ENCODE assay signal across 8 cellular contexts in the genomic region with DNA sequence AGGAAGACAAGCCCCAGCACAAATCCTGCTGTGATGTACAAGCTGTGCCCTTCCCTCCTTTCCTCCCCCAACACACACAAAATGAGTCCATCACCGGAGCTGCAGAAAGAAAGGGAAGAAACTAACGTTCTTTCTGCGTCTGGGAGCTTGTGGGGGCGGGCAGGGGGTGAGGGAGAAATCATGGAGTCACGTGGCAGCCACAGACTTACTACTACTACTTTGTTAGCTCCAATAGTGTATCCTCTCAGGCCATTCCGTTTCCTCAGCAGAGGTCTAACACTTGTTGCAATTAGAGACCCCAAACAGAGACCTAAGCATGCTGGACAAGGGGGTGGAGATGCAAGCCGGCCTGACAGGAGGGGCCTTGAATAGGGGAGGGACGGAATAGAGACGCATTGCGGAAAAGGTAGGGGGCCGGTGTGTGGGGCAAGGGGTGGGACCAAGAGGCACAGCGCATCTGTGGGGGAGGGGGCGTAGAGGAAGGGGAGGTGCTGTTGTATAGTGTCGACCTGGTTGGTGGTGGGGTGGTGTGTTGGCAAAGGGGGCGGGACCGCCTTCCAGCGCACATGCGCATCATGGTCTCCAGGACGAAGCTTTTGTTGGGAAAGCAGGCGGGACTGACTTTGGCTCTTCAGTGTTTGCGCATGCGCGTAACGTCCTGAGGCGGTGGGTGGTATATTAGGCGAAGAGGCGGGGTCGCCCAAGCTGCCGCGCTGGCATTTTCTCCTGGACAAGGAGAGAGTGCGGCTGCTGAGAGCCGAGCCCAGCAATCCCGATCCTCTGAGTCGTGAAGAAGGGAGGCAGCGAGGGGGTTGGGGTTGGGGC. TPM values are rescaled to one million over a fixed set of nuclear protein-coding genes. Genes with fewer than 3 reads are reported as not detected.
A peak's percentile ranks its signal among the peaks of the same experiment; 100 is the strongest.
DNase-seq lines count a peak whose midpoint lies in the region; ATAC-seq and TF ChIP-seq lines count a peak whose summit lies in the region.

A gene with protein sequence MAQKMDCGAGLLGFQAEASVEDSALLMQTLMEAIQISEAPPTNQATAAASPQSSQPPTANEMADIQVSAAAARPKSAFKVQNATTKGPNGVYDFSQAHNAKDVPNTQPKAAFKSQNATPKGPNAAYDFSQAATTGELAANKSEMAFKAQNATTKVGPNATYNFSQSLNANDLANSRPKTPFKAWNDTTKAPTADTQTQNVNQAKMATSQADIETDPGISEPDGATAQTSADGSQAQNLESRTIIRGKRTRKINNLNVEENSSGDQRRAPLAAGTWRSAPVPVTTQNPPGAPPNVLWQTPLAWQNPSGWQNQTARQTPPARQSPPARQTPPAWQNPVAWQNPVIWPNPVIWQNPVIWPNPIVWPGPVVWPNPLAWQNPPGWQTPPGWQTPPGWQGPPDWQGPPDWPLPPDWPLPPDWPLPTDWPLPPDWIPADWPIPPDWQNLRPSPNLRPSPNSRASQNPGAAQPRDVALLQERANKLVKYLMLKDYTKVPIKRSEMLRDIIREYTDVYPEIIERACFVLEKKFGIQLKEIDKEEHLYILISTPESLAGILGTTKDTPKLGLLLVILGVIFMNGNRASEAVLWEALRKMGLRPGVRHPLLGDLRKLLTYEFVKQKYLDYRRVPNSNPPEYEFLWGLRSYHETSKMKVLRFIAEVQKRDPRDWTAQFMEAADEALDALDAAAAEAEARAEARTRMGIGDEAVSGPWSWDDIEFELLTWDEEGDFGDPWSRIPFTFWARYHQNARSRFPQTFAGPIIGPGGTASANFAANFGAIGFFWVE (plus strand): TSS at position 703 of the 825 bp plus-strand sequence. CDS start 682 bp downstream, outside the sequence.

- DNase-seq in AG04449 (ENCODE audit: low read depth, low spot score), result peak; percentile 85
- DNase-seq in NCI-H510A (lab: John Stamatoyannopoulos, UW), result peak; percentile 92
- DNase-seq in activated CD4-positive, alpha-beta memory T cell treated with anti-CD3 and anti-CD28 coated beads, Interleukin-2, amount 10 ng/mL, durations not matched to agents 7 days and 5 days, result peak; percentile 74
- DNase-seq in dorsolateral prefrontal cortex, result peak; percentile 77 to 91 (median 87)
- peak; percentile 83 for DNase-seq in stimulated activated CD4-positive, alpha-beta T cell treated with anti-CD3 and anti-CD28 coated beads, Interleukin-4, amount 100 ng/mL, for 24 hours

- peak within 1 kb of the TSS; percentile 88 for H3K4me3 Mint-ChIP-seq in activated CD4-positive, alpha-beta memory T cell treated with anti-CD3 and anti-CD28 coated beads, Interleukin-2, amount 10 ng/mL, durations not matched to agents 7 days and 5 days

- TF ChIP-seq RAD21 in liver (IDR thresholded peaks at IDR 0.05), result peak in 1 of 2 donors; percentile 14

- no peaks in the 10 kb centered on the region for H3K9me3 ChIP-seq in liver (ENCODE audit: control insufficient read depth in 4 of 4, low read length in 3 of 4)

- H3K27me3 Mint-ChIP-seq in activated CD4-positive, alpha-beta memory T cell treated with anti-CD3 and anti-CD28 coated beads, Interleukin-2, amount 10 ng/mL, durations not matched to agents 7 days and 5 days, result no peaks in the 10 kb centered on the region

- CTCF ChIA-PET in AG04449 (lab: Yijun Ruan, JAX), result no interaction called here
- CTCF ChIA-PET in activated CD4-positive, alpha-beta memory T cell treated with anti-CD3 and anti-CD28 coated beads, Interleukin-2, amount 10 ng/mL, durations not matched to agents 7 days and 5 days (lab: Charles Lee), result interaction anchor here (0.7 kb wide), 1 partner anchor 61 kb away, joined by 3 read pairs; no protein-coding TSS in a partner anchor

- peaks cover 7% of the 10 kb centered on the region for H3K36me3 Mint-ChIP-seq in activated CD4-positive, alpha-beta memory T cell treated with anti-CD3 and anti-CD28 coated beads, Interleukin-2, amount 10 ng/mL, durations not matched to agents 7 days and 5 days (ENCODE audit: low read depth)

- peaks cover 0 to 11% (median 6%) of the 10 kb centered on the region in 4 donors for H3K4me1 ChIP-seq in liver (ENCODE audit: control insufficient read depth in 4 of 4, insufficient read depth in 4 of 4, low read length in 3 of 4)

- WGBS in liver, result 2% methylated on average over 35 of the region's 35 CpGs

- POLR2A ChIA-PET in AG04449 (lab: Yijun Ruan, JAX), result interaction anchor here (0.6 to 1.6 kb wide), 8 partner anchors 9 to 1042 kb away, joined by 3 to 12 read pairs (median 4); a partner anchor contains a TSS
- POLR2A ChIA-PET in activated CD4-positive, alpha-beta memory T cell treated with anti-CD3 and anti-CD28 coated beads, Interleukin-2, amount 10 ng/mL, durations not matched to agents 7 days and 5 days (lab: Charles Lee), result interaction anchor here (0.6 to 1.0 kb wide), 3 partner anchors 91 to 368 kb away, joined by 3 read pairs; a partner anchor contains a TSS

- H3K9me3 Mint-ChIP-seq in activated CD4-positive, alpha-beta memory T cell treated with anti-CD3 and anti-CD28 coated beads, Interleukin-2, amount 10 ng/mL, durations not matched to agents 7 days and 5 days, result no peaks in the 10 kb centered on the region

- intact Hi-C loops in dorsolateral prefrontal cortex (cut with DNase I), result no loop called here

- H3K36me3 ChIP-seq in liver (ENCODE audit: control insufficient read depth in 4 of 4, insufficient read depth in 3 of 4, low read depth in 1 of 4, low read length in 3 of 4), result peaks cover 2 to 12% (median 7%) of the 10 kb centered on the region in 4 donors

- H3K27me3 ChIP-seq in dorsolateral prefrontal cortex (peaks cover 0 to 37% (median 1%) of the 10 kb centered on the region in 45 donors), liver (ENCODE audit: control insufficient read depth in 4 of 4, insufficient read depth in 4 of 4, low read length in 3 of 4) (no peaks in the 10 kb centered on the region)

- TF ChIP-seq CTCF in AG04449 (IDR thresholded peaks at IDR 0.05; ENCODE audit: insufficient read depth, low read length, missing control alignments), result no peak
- peak in 6 of 56 donors; percentile 5 to 17 (median 10) for TF ChIP-seq CTCF in dorsolateral prefrontal cortex (IDR thresholded peaks at IDR 0.05 in 54 of 56, conservative IDR thresholded peaks at IDR 0.05 in 2 of 56; ENCODE audit: low read depth in 1 of 56, partially characterized antibody in 56 of 56)
- no peak for TF ChIP-seq CTCF in liver (IDR thresholded peaks at IDR 0.05; ENCODE audit: low read depth, low read length, missing input control)

- peak within 1 kb of the TSS; percentile 78 for H3K4me3 ChIP-seq in AG04449 (ENCODE audit: low read depth, low read length)
- H3K4me3 ChIP-seq in dorsolateral prefrontal cortex, result peak within 1 kb of the TSS; percentile 33 to 75 (median 60)
- peak within 1 kb of the TSS; percentile 21 to 79 (median 79) for H3K4me3 ChIP-seq in liver (ENCODE audit: low read depth in 1 of 3, low read length in 3 of 3)

- peak within 1 kb of the TSS; percentile 58 for H3K27ac Mint-ChIP-seq in activated CD4-positive, alpha-beta memory T cell treated with anti-CD3 and anti-CD28 coated beads, Interleukin-2, amount 10 ng/mL, durations not matched to agents 7 days and 5 days

- peaks cover 24% of the 10 kb centered on the region for H3K4me1 Mint-ChIP-seq in activated CD4-positive, alpha-beta memory T cell treated with anti-CD3 and anti-CD28 coated beads, Interleukin-2, amount 10 ng/mL, durations not matched to agents 7 days and 5 days

- peak within 1 kb of the TSS in 1 of 2 donors; percentile 64 for H3K9ac ChIP-seq in liver (ENCODE audit: low read depth in 1 of 2, low read length in 2 of 2)

- ATAC-seq in GM18870 (IDR thresholded peaks at IDR 0.05; ENCODE audit: unreplicated experiment) (peak; percentile 71), HG03139 (IDR thresholded peaks at IDR 0.05; ENCODE audit: unreplicated experiment) (peak; percentile 58)

- peak within 1 kb of the TSS; percentile 29 to 91 (median 83) for H3K27ac ChIP-seq in dorsolateral prefrontal cortex
- peak within 1 kb of the TSS; percentile 51 to 56 for H3K27ac ChIP-seq in liver (ENCODE audit: low read depth in 1 of 2, low read length in 2 of 2)

TF ChIP-seq in liver, 16 proteins besides CTCF, POLR2A, EP300 and RAD21 (continues in another document):
- TF ChIP-seq GABPA (IDR thresholded peaks at IDR 0.05 in 1 of 2, conservative IDR thresholded peaks at IDR 0.05 in 1 of 2) (peak in 1 of 2 donors; percentile 32), YY1 (IDR thresholded peaks at IDR 0.05) (peak; percentile 30), SP1 (IDR thresholded peaks at IDR 0.05) (peak; percentile 10), TAF1 (conservative IDR thresholded peaks at IDR 0.05) (peak; percentile 65), EGR1 (IDR thresholded peaks at IDR 0.05; ENCODE audit: low read depth in 2 of 2) (no peak), RXRA (IDR thresholded peaks at IDR 0.05) (no peak)
- TF ChIP-seq, protein P1, sequence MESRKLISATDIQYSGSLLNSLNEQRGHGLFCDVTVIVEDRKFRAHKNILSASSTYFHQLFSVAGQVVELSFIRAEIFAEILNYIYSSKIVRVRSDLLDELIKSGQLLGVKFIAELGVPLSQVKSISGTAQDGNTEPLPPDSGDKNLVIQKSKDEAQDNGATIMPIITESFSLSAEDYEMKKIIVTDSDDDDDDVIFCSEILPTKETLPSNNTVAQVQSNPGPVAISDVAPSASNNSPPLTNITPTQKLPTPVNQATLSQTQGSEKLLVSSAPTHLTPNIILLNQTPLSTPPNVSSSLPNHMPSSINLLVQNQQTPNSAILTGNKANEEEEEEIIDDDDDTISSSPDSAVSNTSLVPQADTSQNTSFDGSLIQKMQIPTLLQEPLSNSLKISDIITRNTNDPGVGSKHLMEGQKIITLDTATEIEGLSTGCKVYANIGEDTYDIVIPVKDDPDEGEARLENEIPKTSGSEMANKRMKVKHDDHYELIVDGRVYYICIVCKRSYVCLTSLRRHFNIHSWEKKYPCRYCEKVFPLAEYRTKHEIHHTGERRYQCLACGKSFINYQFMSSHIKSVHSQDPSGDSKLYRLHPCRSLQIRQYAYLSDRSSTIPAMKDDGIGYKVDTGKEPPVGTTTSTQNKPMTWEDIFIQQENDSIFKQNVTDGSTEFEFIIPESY (IDR thresholded peaks at IDR 0.05), result peak; percentile 35
- TF ChIP-seq, protein P2, sequence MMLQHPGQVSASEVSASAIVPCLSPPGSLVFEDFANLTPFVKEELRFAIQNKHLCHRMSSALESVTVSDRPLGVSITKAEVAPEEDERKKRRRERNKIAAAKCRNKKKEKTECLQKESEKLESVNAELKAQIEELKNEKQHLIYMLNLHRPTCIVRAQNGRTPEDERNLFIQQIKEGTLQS (IDR thresholded peaks at IDR 0.05), result no peak
- TF ChIP-seq, protein P3, sequence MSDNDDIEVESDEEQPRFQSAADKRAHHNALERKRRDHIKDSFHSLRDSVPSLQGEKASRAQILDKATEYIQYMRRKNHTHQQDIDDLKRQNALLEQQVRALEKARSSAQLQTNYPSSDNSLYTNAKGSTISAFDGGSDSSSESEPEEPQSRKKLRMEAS (IDR thresholded peaks at IDR 0.05), result peak; percentile 13

RNA-seq across cellular contexts. Expression of the gene that starts here (rescaled TPM):
- total RNA-seq in activated CD4-positive, alpha-beta memory T cell treated with anti-CD3 and anti-CD28 coated beads, Interleukin-2, amount 10 ng/mL, durations not matched to agents 7 days and 5 days, result 10 to 100 TPM; 33.9 to 37.9 TPM
- total RNA-seq in dorsolateral prefrontal cortex, result 100 to 1,000 TPM in 115 of 120 experiments, 10 to 100 TPM in 5; 88.5 to 229 (median 170) TPM
- 10 to 100 TPM; 43.3 to 67.3 TPM for total RNA-seq in liver
- 10 to 100 TPM; 44.8 to 51.7 TPM for polyA plus RNA-seq in liver

Comparison
In these comparisons a context has a peak if more than half of its experiments do, and no peak if none do; other contexts are left out.
1. Peak in every context shown above with its lines: DNase-seq, ATAC-seq, H3K4me3 ChIP-seq and H3K27ac ChIP-seq.